In genomic region chr19:13817615-13818371, GRCh38 we compare ENCODE assay signal across 1 cellular context.
TF ChIP-seq lines count a peak whose summit lies in the region.

No MANE protein-coding gene starts in this region.

TF ChIP-seq in HEK293, 187 proteins besides CTCF, POLR2A, EP300 and RAD21 (continued from another document):
- TF ChIP-seq ZNF148 (tag by site-specific recombination; IDR thresholded peaks at IDR 0.05; ENCODE audit: borderline replicate concordance), result no peak
- TF ChIP-seq SP2 (tag by site-specific recombination; IDR thresholded peaks at IDR 0.05), result peak; percentile 41
- TF ChIP-seq PBX3 (CRISPR knock-in tag; IDR thresholded peaks at IDR 0.05), result no peak
- no peak for TF ChIP-seq GLIS2 (tag by site-specific recombination; IDR thresholded peaks at IDR 0.05)
- no peak for TF ChIP-seq ZNF416 (tag by site-specific recombination; IDR thresholded peaks at IDR 0.05)
- TF ChIP-seq ZNF37A (tag by site-specific recombination; IDR thresholded peaks at IDR 0.05), result no peak
- TF ChIP-seq GLI4 (tag by site-specific recombination; IDR thresholded peaks at IDR 0.05), result no peak
- no peak for TF ChIP-seq ZBTB7A (tag by site-specific recombination; IDR thresholded peaks at IDR 0.05; ENCODE audit: low read depth)
- TF ChIP-seq ZNF10 (tag by site-specific recombination; IDR thresholded peaks at IDR 0.05), result peak; percentile 70; the same call in 1 of the 2 replicates
- TF ChIP-seq PRDM4 (tag by site-specific recombination; IDR thresholded peaks at IDR 0.05), result peak; percentile 64; the same call in 1 of the 2 replicates
- no peak for TF ChIP-seq ZBTB20 (tag by site-specific recombination; IDR thresholded peaks at IDR 0.05)
- TF ChIP-seq KLF9 (tag by site-specific recombination; IDR thresholded peaks at IDR 0.05; ENCODE audit: low read depth), result no peak
- TF ChIP-seq ZNF404 (tag by site-specific recombination; IDR thresholded peaks at IDR 0.05), result no peak
- TF ChIP-seq KLF1 (tag by site-specific recombination; IDR thresholded peaks at IDR 0.05), result peak; percentile 44
- TF ChIP-seq RBAK (tag by site-specific recombination; IDR thresholded peaks at IDR 0.05), result no peak
- no peak for TF ChIP-seq ZNF48 (tag by site-specific recombination; IDR thresholded peaks at IDR 0.05)
TF ChIP-seq in HEK293: peak in this region for 6.
